In the genomic region with DNA sequence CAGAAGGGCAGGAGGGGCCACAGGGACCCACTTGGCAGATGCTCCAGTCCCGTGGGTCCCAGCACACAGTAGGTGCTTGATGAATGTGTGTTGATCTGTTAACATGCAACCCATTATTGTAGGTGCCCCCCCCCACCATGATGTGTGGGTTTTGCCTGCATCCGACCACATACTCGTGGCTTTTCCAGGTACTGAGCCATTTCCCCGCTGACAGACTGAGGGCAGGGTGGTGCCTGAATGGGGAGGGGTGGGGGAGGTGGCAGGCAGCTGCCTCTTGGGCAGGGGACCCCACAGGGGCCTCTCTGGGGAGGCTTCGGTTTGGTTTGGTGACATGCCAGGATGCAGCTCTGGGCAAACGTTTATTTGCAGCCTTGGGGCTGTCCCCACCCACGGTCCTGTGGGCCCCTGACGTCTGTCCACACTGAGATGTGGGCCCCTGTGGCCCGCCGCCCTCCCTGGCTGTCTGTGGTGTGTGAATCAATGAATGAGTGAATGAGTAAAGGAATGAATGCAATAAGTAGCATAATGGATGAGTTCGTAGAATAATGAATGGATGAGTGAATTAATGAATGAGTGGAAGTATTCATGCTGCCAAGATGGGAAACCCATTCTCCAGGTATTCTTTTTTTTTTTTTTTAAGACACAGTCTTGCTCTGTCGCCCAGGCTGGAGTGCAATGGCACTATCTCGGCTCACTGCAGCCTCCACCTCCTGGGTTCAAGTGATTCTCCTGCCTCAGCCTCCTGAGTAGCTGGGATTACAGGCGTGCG, we compare ENCODE assay signal across 8 cellular contexts. TPM values are rescaled to one million over a fixed set of nuclear protein-coding genes. Genes with fewer than 3 reads are reported as not detected.
DNase-seq lines count a peak whose midpoint lies in the region; ATAC-seq and TF ChIP-seq lines count a peak whose summit lies in the region.

No MANE protein-coding gene starts in this region.

- H3K79me2 ChIP-seq in DOHH2 (ENCODE audit: control insufficient read depth, low read length) (no peaks in the 10 kb centered on the region), KMS-11 (ENCODE audit: insufficient read depth, low read depth) (no peaks in the 10 kb centered on the region)

- no peaks in the 10 kb centered on the region for H3K27me3 ChIP-seq in DOHH2 (ENCODE audit: control insufficient read depth, low read length)
- H3K27me3 ChIP-seq in KMS-11 (ENCODE audit: insufficient read depth, low read depth) = no peaks in the 10 kb centered on the region

- no peak for ATAC-seq in left cardiac atrium

- H2AFZ ChIP-seq in KMS-11 (ENCODE audit: low read depth) = peak overlapping the region; percentile 26; the same call in 1 of the 2 replicates

- H3K4me3 ChIP-seq in DOHH2 (ENCODE audit: low read length) (no peak overlapping the region; the same call in 1 of the 2 replicates), KMS-11 (IDR thresholded peaks at IDR 0.05; ENCODE audit: insufficient read depth, low read depth, low read length) (no peak overlapping the region)

- no peaks in the 10 kb centered on the region for H4K20me1 ChIP-seq in DOHH2 (ENCODE audit: control insufficient read depth, insufficient read depth, low read depth, low read length)
- H4K20me1 ChIP-seq in KMS-11 (ENCODE audit: insufficient read depth) = no peaks in the 10 kb centered on the region

- H3K4me1 ChIP-seq in DOHH2 (ENCODE audit: control insufficient read depth, low read length) (peaks cover 56% of the 10 kb centered on the region), KMS-11 (ENCODE audit: low read depth, poor library complexity, severe bottlenecking) (peaks cover 30% of the 10 kb centered on the region)

- H3K9me2 ChIP-seq in DOHH2 (replicated peaks; ENCODE audit: control insufficient read depth, low read length) = no peaks in the 10 kb centered on the region

- no peaks in the 10 kb centered on the region for H3K9me3 ChIP-seq in DOHH2 (ENCODE audit: control insufficient read depth, insufficient read depth, low read length)

- peak; percentile 83 for DNase-seq in activated T-cell treated with anti-CD3 and anti-CD28 coated beads for 24 hours (ENCODE audit: low read depth)
- peak; percentile 53 for DNase-seq in left cardiac atrium
- DNase-seq in stimulated activated CD4-positive, alpha-beta T cell treated with anti-CD3 and anti-CD28 coated beads, TNF-alpha, amount 100 ng/mL, for 24 hours (ENCODE audit: low read depth in 3 of 3) = peak; percentile 62 to 95 (median 73)
- DNase-seq in GOT3 (lab: John Stamatoyannopoulos, UW) = no peak
- no peak for DNase-seq in ecto neural progenitor cell (ENCODE audit: low spot score)
- no peak for DNase-seq in NCI-H524 treated with DMSO at 0.1 percent for 48 hours (lab: John Stamatoyannopoulos, UW)

- TF ChIP-seq CTCF in DOHH2 (IDR thresholded peaks at IDR 0.05; ENCODE audit: low read depth, low read length, poor library complexity, severe bottlenecking) (no peak), KMS-11 (conservative IDR thresholded peaks at IDR 0.05; ENCODE audit: low read depth, low read length) (no peak)

- H3F3A ChIP-seq in DOHH2 (ENCODE audit: control insufficient read depth, insufficient read depth) = peaks cover 24% of the 10 kb centered on the region

- no peak overlapping the region for H3K27ac ChIP-seq in DOHH2 (ENCODE audit: low read depth, low read length)
- H3K27ac ChIP-seq in KMS-11 = no peak overlapping the region

- no peak overlapping the region for H3K9ac ChIP-seq in KMS-11

- H3K4me2 ChIP-seq in DOHH2 (ENCODE audit: low read length) (peak overlapping the region; percentile 98; the same call in 1 of the 2 replicates), KMS-11 (peak overlapping the region; percentile 94; the same call in 1 of the 2 replicates)

- no peaks in the 10 kb centered on the region for H3K36me3 ChIP-seq in DOHH2 (ENCODE audit: control insufficient read depth, low read length)
- H3K36me3 ChIP-seq in KMS-11 (ENCODE audit: insufficient read depth) = no peaks in the 10 kb centered on the region

- intact Hi-C loops in left cardiac atrium (cut with DNase I) = no loop called here

RNA-seq across cellular contexts. Expression of a gene that starts 9.0 kb away (rescaled TPM):
- total RNA-seq in left cardiac atrium = 100 to 1,000 TPM; 122 to 169 TPM

RNA-seq across cellular contexts. Expression of a gene that starts 16.2 kb away (rescaled TPM):
- total RNA-seq in left cardiac atrium = 1 to 10 TPM in 1 of 2 donors, under 1 TPM in 1; 0.91 to 1.3 TPM

RNA-seq across cellular contexts. Expression of a gene that starts 32.4 kb away (rescaled TPM):
- 10 to 100 TPM; 68.9 to 79.0 TPM for total RNA-seq in left cardiac atrium

RNA-seq across cellular contexts. Expression of a gene that starts 50.0 kb away (rescaled TPM):
- 10 to 100 TPM; 27.5 to 34.7 TPM for total RNA-seq in left cardiac atrium

Comparison
In these comparisons a context has a peak if more than half of its experiments do, and no peak if none do; other contexts are left out.
1. DNase-seq: peak in activated T-cell treated with anti-CD3 and anti-CD28 coated beads for 24 hours (single experiment), left cardiac atrium (single experiment) and stimulated activated CD4-positive, alpha-beta T cell treated with anti-CD3 and anti-CD28 coated beads, TNF-alpha, amount 100 ng/mL, for 24 hours (3 of 3); none in GOT3 (single experiment), ecto neural progenitor cell (single experiment) and NCI-H524 treated with DMSO at 0.1 percent for 48 hours (single experiment).